ENCODE assay signal across 8 cellular contexts in the genomic region with DNA sequence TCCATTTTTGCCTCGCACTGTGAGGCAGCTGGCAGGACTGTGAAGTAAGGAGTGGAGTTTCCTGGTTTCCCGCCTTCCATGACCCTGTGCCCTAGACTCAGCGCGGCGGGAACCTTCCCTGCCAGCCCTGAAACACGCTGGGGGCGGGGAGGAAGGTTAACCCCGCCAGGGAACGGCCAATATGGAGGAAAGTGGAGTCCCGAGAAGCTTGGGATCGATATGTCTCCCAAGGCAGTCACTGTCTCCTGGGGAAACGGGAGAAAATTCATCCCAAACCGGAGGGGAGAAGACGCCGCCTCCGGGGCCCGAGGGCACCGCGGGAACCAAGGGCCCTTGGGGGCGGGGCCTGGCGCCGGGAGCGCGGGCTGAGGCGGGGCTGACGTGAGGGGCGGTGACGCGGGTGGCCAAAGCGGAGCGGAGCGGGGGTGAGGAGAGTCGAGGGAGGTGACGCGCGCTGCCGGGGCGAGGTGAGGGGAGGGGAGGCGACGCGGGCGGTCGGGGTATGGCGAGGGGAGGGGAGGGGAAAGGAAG. TPM values are rescaled to one million over a fixed set of nuclear protein-coding genes. Genes with fewer than 3 reads are reported as not detected.
DNase-seq lines count a peak whose midpoint lies in the region; ATAC-seq and TF ChIP-seq lines count a peak whose summit lies in the region.

A gene with protein sequence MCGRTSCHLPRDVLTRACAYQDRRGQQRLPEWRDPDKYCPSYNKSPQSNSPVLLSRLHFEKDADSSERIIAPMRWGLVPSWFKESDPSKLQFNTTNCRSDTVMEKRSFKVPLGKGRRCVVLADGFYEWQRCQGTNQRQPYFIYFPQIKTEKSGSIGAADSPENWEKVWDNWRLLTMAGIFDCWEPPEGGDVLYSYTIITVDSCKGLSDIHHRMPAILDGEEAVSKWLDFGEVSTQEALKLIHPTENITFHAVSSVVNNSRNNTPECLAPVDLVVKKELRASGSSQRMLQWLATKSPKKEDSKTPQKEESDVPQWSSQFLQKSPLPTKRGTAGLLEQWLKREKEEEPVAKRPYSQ (plus strand): TSS at position 432 of the 531 bp plus-strand sequence. CDS start 863 bp downstream, outside the sequence.

- TF ChIP-seq CTCF in lower leg skin (IDR thresholded peaks at IDR 0.05), result no peak

- intact Hi-C loops in lower leg skin (cut with DNase I; ENCODE audit: low total_unique reads), result no loop called here

- H3K4me3 ChIP-seq in lower leg skin (ENCODE audit: low read depth, poor library complexity, severe bottlenecking), result peak within 1 kb of the TSS; percentile 85

- TF ChIP-seq POLR2A in lower leg skin (IDR thresholded peaks at IDR 0.05), result no peak

- DNase-seq in Ammon's horn (ENCODE audit: low spot score) (peak; percentile 97), HT-29 (ENCODE audit: low spot score) (peak; percentile 96), NK-92 (lab: John Stamatoyannopoulos, UW; ENCODE audit: unreplicated experiment) (peak; percentile 67), ecto neural progenitor cell (ENCODE audit: low spot score) (peak; percentile 97), lower leg skin (ENCODE audit: low spot score in 2 of 2) (peak; percentile 87 to 98)
- DNase-seq in activated CD8-positive, alpha-beta memory T cell treated with anti-CD3 and anti-CD28 coated beads for 1 hour (ENCODE audit: extremely low read depth in 1 of 2, low read depth in 1 of 2), result peak; percentile 89 to 91
- peak; percentile 91 to 93 for DNase-seq in stimulated activated CD4-positive, alpha-beta T cell treated with anti-CD3 and anti-CD28 coated beads, Interleukin-4, amount 100 ng/mL, for 4 hours

- 1% methylated on average over 36 to 44 of the region's 44 CpGs for WGBS in lower leg skin, 2 donors

- peak; percentile 42 for ATAC-seq in GM19452 (IDR thresholded peaks at IDR 0.05; ENCODE audit: unreplicated experiment)

RNA-seq across cellular contexts. Expression of the gene that starts here (rescaled TPM):
- 58.0 and 63.5 TPM in 2 replicates for total RNA-seq in HT-29 (2014; rRNA removed; shearing (Covaris generic))
- total RNA-seq in lower leg skin, result 10 to 100 TPM; 25.2 to 34.9 (median 34.4) TPM

Comparison
In these comparisons a context has a peak if more than half of its experiments do, and no peak if none do; other contexts are left out.
1. Peak in every context shown above with its lines: DNase-seq, ATAC-seq and H3K4me3 ChIP-seq.